Comparison of ENCODE assay signal across 11 cellular contexts in the genomic region with DNA sequence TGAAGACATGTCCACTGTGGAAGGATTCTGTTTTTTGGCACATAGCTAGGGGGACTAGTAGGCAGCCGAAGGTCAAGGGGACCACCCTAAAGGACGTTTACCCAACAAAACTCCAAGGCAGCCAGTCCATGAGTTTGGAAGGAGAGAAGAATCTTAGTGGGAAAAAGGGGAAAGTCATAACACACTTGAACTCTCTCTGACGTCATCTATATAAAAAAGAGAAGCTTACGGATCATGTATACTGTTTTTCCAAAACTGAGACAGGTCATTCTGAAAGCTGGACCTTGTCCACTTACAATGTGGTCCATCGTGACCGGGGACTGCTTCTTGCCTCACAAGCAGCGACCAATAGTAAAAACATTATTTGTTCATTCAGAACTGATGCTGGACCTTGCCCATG.
DNase-seq lines count a peak whose midpoint lies in the region; ATAC-seq and TF ChIP-seq lines count a peak whose summit lies in the region.
"Had no signal": no experiment of that assay in that cellular context is flagged by ENCODE, and none has a peak within 500 bp of the region (broad histone marks: within the 10 kb centered on the region; RNA-seq: fewer than 3 reads in every experiment).

No MANE protein-coding gene starts in this region.

- ATAC-seq in thoracic aorta (ENCODE audit: insufficient number of reproducible peaks, low FRiP score, low read depth) = no peak
- no peak for ATAC-seq in HG03457 (IDR thresholded peaks at IDR 0.05; ENCODE audit: unreplicated experiment)
- no peak for ATAC-seq in activated naive CD4-positive, alpha-beta T cell treated with anti-CD3 and anti-CD28 coated beads, Interleukin-2, amount 50 U/mL, for 72 hours

- peaks cover 10% of the 10 kb centered on the region; the same call in 1 of the 2 replicates for H3F3A ChIP-seq in PC-9 (ENCODE audit: insufficient read depth, low read depth)

- H3K27me3 Mint-ChIP-seq in Caco-2 (ENCODE audit: insufficient read depth, unreplicated experiment) (no peaks in the 10 kb centered on the region), mesothelial cell of epicardium (ENCODE audit: low read depth) (no peaks in the 10 kb centered on the region)
- H3K27me3 Mint-ChIP-seq: CD4-positive, CD25-positive, alpha-beta regulatory T cell had no signal

- no peaks in the 10 kb centered on the region for H3K36me3 Mint-ChIP-seq in Caco-2 (ENCODE audit: insufficient read depth, unreplicated experiment)
- H3K36me3 Mint-ChIP-seq in mesothelial cell of epicardium = peaks cover 11% of the 10 kb centered on the region
- H3K36me3 Mint-ChIP-seq in activated naive CD4-positive, alpha-beta T cell treated with anti-CD3 and anti-CD28 coated beads, Interleukin-2, amount 50 U/mL, for 72 hours = no peaks in the 10 kb centered on the region

- no peaks in the 10 kb centered on the region for H3K79me2 ChIP-seq in PC-9 (ENCODE audit: low read depth)

- H3K4me2 ChIP-seq in PC-9 = peak overlapping the region; percentile 64; the same call in 1 of the 2 replicates

- peaks cover 18% of the 10 kb centered on the region for H3K4me1 ChIP-seq in Caco-2
- peaks cover 21% of the 10 kb centered on the region for H3K4me1 ChIP-seq in PC-9 (replicated peaks; ENCODE audit: insufficient read depth)
- peaks cover 5 to 21% of the 10 kb centered on the region in 2 donors for H3K4me1 ChIP-seq in thoracic aorta (ENCODE audit: control insufficient read depth in 1 of 2, low read depth in 2 of 2)

- no peaks in the 10 kb centered on the region for H4K20me1 ChIP-seq in PC-9 (ENCODE audit: insufficient read depth)
- H4K20me1 ChIP-seq: BLaER1 treated with 17β-estradiol and CSF1 and Interleukin-3, amounts not matched to agents 10 nM and 100 nM had no signal

- no peak overlapping the region for H3K4me3 ChIP-seq in Caco-2 (ENCODE audit: low read depth, low read length)
- no peak overlapping the region for H3K4me3 ChIP-seq in PC-9
- H3K4me3 ChIP-seq in thoracic aorta = no peak overlapping the region
- H3K4me3 ChIP-seq: BLaER1 treated with 17β-estradiol and CSF1 and Interleukin-3, amounts not matched to agents 10 nM and 100 nM; GM23248 had no signal

- H3K4me3 Mint-ChIP-seq in Caco-2 (ENCODE audit: unreplicated experiment) (no peak overlapping the region), mesothelial cell of epicardium (no peak overlapping the region)
- H3K4me3 Mint-ChIP-seq: CD4-positive, CD25-positive, alpha-beta regulatory T cell had no signal

- H3K9me2 ChIP-seq in PC-9 (ENCODE audit: insufficient read depth) = no peaks in the 10 kb centered on the region

- H3K27ac Mint-ChIP-seq in Caco-2 (ENCODE audit: unreplicated experiment) = peak overlapping the region; percentile 58
- H3K27ac Mint-ChIP-seq in mesothelial cell of epicardium = peak overlapping the region; percentile 94
- peak overlapping the region in 1 of 2 donors; percentile 9 for H3K27ac Mint-ChIP-seq in activated naive CD4-positive, alpha-beta T cell treated with anti-CD3 and anti-CD28 coated beads, Interleukin-2, amount 50 U/mL, for 72 hours

- no peaks in the 10 kb centered on the region for H3K9me3 Mint-ChIP-seq in Caco-2 (ENCODE audit: unreplicated experiment)
- no peaks in the 10 kb centered on the region for H3K9me3 Mint-ChIP-seq in mesothelial cell of epicardium
- no peaks in the 10 kb centered on the region for H3K9me3 Mint-ChIP-seq in activated naive CD4-positive, alpha-beta T cell treated with anti-CD3 and anti-CD28 coated beads, Interleukin-2, amount 50 U/mL, for 72 hours
- H3K9me3 Mint-ChIP-seq: CD4-positive, CD25-positive, alpha-beta regulatory T cell had no signal

- intact Hi-C loops in Caco-2 (cut with micrococcal nuclease; ENCODE audit: unreplicated experiment) (loop anchor here (1.0 kb wide), 1 partner anchor 10 kb away; no protein-coding TSS in a partner anchor), PC-9 (cut with micrococcal nuclease; ENCODE audit: unreplicated experiment) (loop anchor here (5.0 kb wide), 1 partner anchor 286 kb away; the partner anchor contains the start of gene E2F3)

- DNase-seq in Caco-2 (no peak), PC-9 (no peak), mesothelial cell of epicardium (ENCODE audit: low spot score in 2 of 2, unreplicated experiment in 2 of 2) (no peak), thoracic aorta (ENCODE audit: low spot score) (no peak)
- DNase-seq in activated naive CD4-positive, alpha-beta T cell (lab: John Stamatoyannopoulos, UW) = no peak
- DNase-seq in activated naive CD4-positive, alpha-beta T cell treated with anti-CD3 and anti-CD28 coated beads, Interleukin-2, amount 50 U/mL, for 72 hours (ENCODE audit: low spot score in 2 of 2) = no peak
- DNase-seq: CD4-positive, CD25-positive, alpha-beta regulatory T cell; DMS 273 treated with DMSO at 0.1 percent for 48 hours; GM23248 had no signal

- no peak overlapping the region for H2AFZ ChIP-seq in PC-9
- H2AFZ ChIP-seq: GM23248 had no signal

- H3K36me3 ChIP-seq in Caco-2 (ENCODE audit: control insufficient read depth, insufficient read depth, low read length) (peaks cover 1% of the 10 kb centered on the region; the same call in 1 of the 2 replicates), PC-9 (ENCODE audit: low read depth) (no peaks in the 10 kb centered on the region), thoracic aorta (no peaks in the 10 kb centered on the region)

- H3K27me3 ChIP-seq in Caco-2 (replicated peaks; ENCODE audit: control insufficient read depth, insufficient read depth, low read length) = no peaks in the 10 kb centered on the region
- no peaks in the 10 kb centered on the region for H3K27me3 ChIP-seq in PC-9 (ENCODE audit: insufficient read depth, low read depth)
- H3K27me3 ChIP-seq in thoracic aorta (replicated peaks; ENCODE audit: insufficient read depth) = no peaks in the 10 kb centered on the region
- H3K27me3 ChIP-seq: BLaER1 treated with 17β-estradiol and CSF1 and Interleukin-3, amounts not matched to agents 10 nM and 100 nM had no signal

- H3K9me3 ChIP-seq in Caco-2 = no peaks in the 10 kb centered on the region
- H3K9me3 ChIP-seq in PC-9 (ENCODE audit: insufficient read depth, low read depth) = no peaks in the 10 kb centered on the region
- H3K9me3 ChIP-seq in thoracic aorta = no peaks in the 10 kb centered on the region
- H3K9me3 ChIP-seq: BLaER1 treated with 17β-estradiol and CSF1 and Interleukin-3, amounts not matched to agents 10 nM and 100 nM had no signal

- H3K27ac ChIP-seq in PC-9 = peak overlapping the region; percentile 58
- peak overlapping the region; percentile 49 to 88 for H3K27ac ChIP-seq in thoracic aorta
- H3K27ac ChIP-seq: BLaER1 treated with 17β-estradiol and CSF1 and Interleukin-3, amounts not matched to agents 10 nM and 100 nM; GM23248 had no signal

- peaks cover 21% of the 10 kb centered on the region for H3K4me1 Mint-ChIP-seq in Caco-2 (ENCODE audit: low read depth, unreplicated experiment)
- peaks cover 47% of the 10 kb centered on the region for H3K4me1 Mint-ChIP-seq in mesothelial cell of epicardium

- no peak for TF ChIP-seq CTCF in Caco-2 (IDR thresholded peaks at IDR 0.05; ENCODE audit: insufficient read depth in 1 of 2, low read depth in 1 of 2, low read length in 1 of 2, severe bottlenecking in 1 of 2, unreplicated experiment in 1 of 2)
- TF ChIP-seq CTCF in PC-9 (conservative IDR thresholded peaks at IDR 0.05) = no peak
- TF ChIP-seq CTCF in mesothelial cell of epicardium (IDR thresholded peaks at IDR 0.05; ENCODE audit: unreplicated experiment) = no peak
- TF ChIP-seq CTCF in thoracic aorta (IDR thresholded peaks at IDR 0.05) = no peak

- POLR2A ChIA-PET in Caco-2 (lab: Charles Lee) (no interaction called here), PC-9 (lab: Charles Lee; ENCODE audit: unreplicated experiment) (no interaction called here)

- BruUV-seq in Caco-2 (replicated peaks; lab: Mats Ljungman, UMichigan) = no TSS peak
- BruUV-seq in PC-9 (replicated peaks; lab: Mats Ljungman, UMichigan) = no TSS peak

- CTCF ChIA-PET in Caco-2 (lab: Charles Lee) = no interaction called here
- CTCF ChIA-PET in PC-9 (lab: Charles Lee) = interaction anchor here (1.5 kb wide), 1 partner anchor 24 kb away, joined by 3 read pairs; no protein-coding TSS in a partner anchor
